Comparison of ENCODE assay signal across 6 cellular contexts in the genomic region with DNA sequence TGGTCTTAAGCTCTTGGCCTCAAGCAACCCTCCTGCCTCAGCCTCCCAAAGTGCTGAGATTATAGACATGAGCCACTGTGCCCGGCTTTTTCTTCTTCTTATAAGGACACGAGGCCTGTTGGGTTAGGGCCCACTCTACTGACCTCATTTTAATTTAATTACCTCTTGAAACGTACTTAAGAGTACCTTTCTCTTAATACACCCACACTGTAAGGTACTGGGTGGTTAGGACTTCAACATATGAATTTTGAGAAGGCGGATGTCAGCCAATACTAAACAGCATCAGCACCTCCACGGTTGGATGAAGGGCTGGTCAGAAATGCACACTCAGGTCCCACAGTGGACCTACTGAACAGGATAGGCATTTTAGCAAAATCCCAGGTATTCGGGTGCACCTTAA. TPM values are rescaled to one million over a fixed set of nuclear protein-coding genes. Genes with fewer than 3 reads are reported as not detected.
"Had no signal": no experiment of that assay in that cellular context is flagged by ENCODE, and none has a peak within 500 bp of the region (broad histone marks: within the 10 kb centered on the region; RNA-seq: fewer than 3 reads in every experiment).

No MANE protein-coding gene starts in this region.

RNA-seq across cellular contexts. Expression of a gene that starts 7.9 kb away (rescaled TPM):
- total RNA-seq: PC-3, RPMI7951, SJCRH30, SJSA1, SK-MEL-5 had no signal
- polyA plus RNA-seq: SK-N-SH had no signal
